15 cellular contexts compared by ENCODE assay signal in the genomic region with DNA sequence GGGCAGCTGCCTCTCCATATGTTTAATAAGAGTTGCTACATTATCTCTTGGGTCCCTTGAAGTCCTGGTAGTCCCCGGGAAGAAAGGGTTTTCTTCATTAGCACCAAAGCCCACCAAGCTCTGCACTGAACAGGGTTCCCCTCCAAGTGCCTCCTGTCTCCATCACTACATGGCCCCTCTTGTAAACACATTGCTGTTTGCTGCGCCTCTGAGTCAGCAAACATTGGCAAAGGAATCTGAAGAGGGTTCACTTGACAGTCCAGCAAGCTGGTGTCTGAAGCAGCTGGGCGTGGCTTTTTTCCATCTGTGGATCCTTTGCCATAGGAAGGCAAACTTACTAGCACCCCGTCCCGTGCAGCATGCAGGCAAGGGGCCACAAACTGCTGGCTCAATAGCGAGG.
A peak's percentile ranks its signal among the peaks of the same experiment; 100 is the strongest.
DNase-seq lines count a peak whose midpoint lies in the region; ATAC-seq lines count a peak whose summit lies in the region.
"Had no signal": no experiment of that assay in that cellular context is flagged by ENCODE, and none has a peak within 500 bp of the region (broad histone marks: within the 10 kb centered on the region; RNA-seq: fewer than 3 reads in every experiment).

No MANE protein-coding gene starts in this region.

- H3K4me3 ChIP-seq in MG63 = no peak overlapping the region

- no peaks in the 10 kb centered on the region; the same call in 1 of the 2 replicates for H3K27me3 ChIP-seq in MG63

- peak; percentile 4 for DNase-seq in EH (ENCODE audit: low read depth)
- peak; percentile 55 for DNase-seq in MG63
- DNase-seq in amniotic epithelial cell (ENCODE audit: low read depth) = peak; percentile 11
- DNase-seq in myocyte (ENCODE audit: low read depth) = peak; percentile 59
- no peak for DNase-seq in NCI-H446 treated with DMSO at 0.1 percent for 48 hours (lab: John Stamatoyannopoulos, UW)
- DNase-seq in Kasumi-1 (lab: John Stamatoyannopoulos, UW) = no peak
- DNase-seq: Caco-2, DMS79, GF-D8, KBM-7, NCI-H1092, NCI-H146, NCI-H2081 treated with DMSO at 0.1 percent for 48 hours, NCI-H446 had no signal

- no peaks in the 10 kb centered on the region for H3K9me3 ChIP-seq in MG63
- H3K9me3 ChIP-seq: Caco-2 had no signal

- no peaks in the 10 kb centered on the region for H3K36me3 ChIP-seq in MG63

- ATAC-seq in GM21717 (IDR thresholded peaks at IDR 0.05; ENCODE audit: unreplicated experiment) = no peak

Comparison
In these comparisons a context has a peak if more than half of its experiments do, and no peak if none do; other contexts are left out.
1. DNase-seq: peak in EH (single experiment), MG63 (single experiment), amniotic epithelial cell (single experiment) and myocyte (single experiment); none in NCI-H446 treated with DMSO at 0.1 percent for 48 hours (single experiment) and Kasumi-1 (0 of 2).